1 cellular context compared by ENCODE assay signal in the genomic region with DNA sequence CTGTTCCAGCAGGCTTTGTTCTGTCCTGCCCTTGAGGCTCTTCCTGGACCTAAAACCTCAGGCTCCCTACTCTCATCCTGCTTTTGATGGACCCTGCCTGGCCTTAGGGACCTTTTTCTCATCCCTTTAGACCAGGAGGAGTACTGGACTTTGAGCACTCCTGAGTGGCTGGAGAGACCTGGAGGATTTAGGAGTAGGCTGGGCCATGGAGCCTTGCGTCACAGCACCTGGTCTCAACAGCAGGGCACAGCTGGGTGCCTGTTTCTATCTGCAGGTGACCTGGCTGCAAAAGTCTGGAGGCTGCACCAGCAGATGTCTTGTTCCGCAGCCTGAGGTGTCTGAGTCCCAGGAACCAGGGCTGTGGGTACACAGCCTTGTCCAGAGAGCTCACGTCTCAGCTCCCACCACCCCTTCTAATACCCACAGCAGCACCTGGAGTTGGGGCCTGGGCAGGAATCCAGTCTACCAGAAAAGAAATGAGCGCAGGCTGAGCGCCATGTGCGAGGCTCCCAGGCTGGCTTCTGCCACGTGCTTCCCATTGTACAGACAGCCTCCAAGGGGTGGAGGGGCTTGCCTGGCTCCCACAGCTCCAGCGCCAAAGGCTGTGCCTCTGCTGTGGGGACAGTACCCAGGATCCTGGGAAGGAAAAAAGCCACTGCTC.
TF ChIP-seq lines count a peak whose summit lies in the region.

No MANE protein-coding gene starts in this region.

TF ChIP-seq in HepG2, 621 proteins besides CTCF, POLR2A, EP300 and RAD21 (continued from another document and continues in another):
- TF ChIP-seq BRCA1 (CRISPR knock-in tag; IDR thresholded peaks at IDR 0.05) (no peak), PHF5A (CRISPR knock-in tag; IDR thresholded peaks at IDR 0.05; ENCODE audit: low read depth, unreplicated experiment) (no peak), HNF4A (CRISPR knock-in tag; IDR thresholded peaks at IDR 0.05) (peak; percentile 68), XBP1 (CRISPR knock-in tag; IDR thresholded peaks at IDR 0.05) (no peak), ZNF260 (CRISPR knock-in tag; IDR thresholded peaks at IDR 0.05; ENCODE audit: borderline replicate concordance, low read depth) (no peak), GATAD2A (CRISPR knock-in tag; IDR thresholded peaks at IDR 0.05) (0 out of 2 replicates have a peak, but pooled peaks have one; percentile 16), ZNF354B (CRISPR knock-in tag; IDR thresholded peaks at IDR 0.05) (no peak), ZNF232 (CRISPR knock-in tag; IDR thresholded peaks at IDR 0.05; ENCODE audit: borderline replicate concordance) (no peak), RXRA (CRISPR knock-in tag; IDR thresholded peaks at IDR 0.05) (peak; percentile 32; the same call in 1 of the 2 replicates), THYN1 (CRISPR knock-in tag; IDR thresholded peaks at IDR 0.05; ENCODE audit: borderline replicate concordance, low read depth) (no peak), HOXA9 (CRISPR knock-in tag; IDR thresholded peaks at IDR 0.05; ENCODE audit: borderline replicate concordance) (no peak), ZNF772 (CRISPR knock-in tag; IDR thresholded peaks at IDR 0.05) (no peak), ARNT (IDR thresholded peaks at IDR 0.05) (no peak), ZNF292 (CRISPR knock-in tag; IDR thresholded peaks at IDR 0.05; ENCODE audit: borderline replicate concordance, low read depth) (no peak), XRCC5 (optimal IDR thresholded peaks at IDR 0.05; ENCODE audit: low read length) (peak; percentile 64), KMT2A (CRISPR knock-in tag; IDR thresholded peaks at IDR 0.05) (no peak), ZNF282 (IDR thresholded peaks at IDR 0.05; ENCODE audit: partially characterized antibody) (no peak), SMC3 (IDR thresholded peaks at IDR 0.05; ENCODE audit: low read length) (no peak), CEBPG (CRISPR knock-in tag; IDR thresholded peaks at IDR 0.05) (peak; percentile 37; the same call in 1 of the 2 replicates), ZNF17 (CRISPR knock-in tag; IDR thresholded peaks at IDR 0.05) (no peak), ZNF660 (CRISPR knock-in tag; IDR thresholded peaks at IDR 0.05; ENCODE audit: borderline replicate concordance, low read depth) (no peak), SMAD3 (CRISPR knock-in tag; IDR thresholded peaks at IDR 0.05) (no peak), SRF (IDR thresholded peaks at IDR 0.05; ENCODE audit: low read depth, low read length) (no peak), ZNF263 (CRISPR knock-in tag; IDR thresholded peaks at IDR 0.05) (peak; percentile 79), SIX4 (CRISPR knock-in tag; IDR thresholded peaks at IDR 0.05) (no peak), TBX2 (CRISPR knock-in tag; IDR thresholded peaks at IDR 0.05; ENCODE audit: borderline replicate concordance) (no peak), FOXK2 (IDR thresholded peaks at IDR 0.05) (no peak), TCF7 (IDR thresholded peaks at IDR 0.05; ENCODE audit: low read depth) (no peak), CREB1 (IDR thresholded peaks at IDR 0.05) (no peak), CREB1 (CRISPR knock-in tag; IDR thresholded peaks at IDR 0.05) (no peak), MEIS2 (CRISPR knock-in tag; IDR thresholded peaks at IDR 0.05) (no peak), BRD4 (CRISPR knock-in tag; IDR thresholded peaks at IDR 0.05) (no peak), SP2 (CRISPR knock-in tag; IDR thresholded peaks at IDR 0.05) (no peak), PHF8 (CRISPR knock-in tag; IDR thresholded peaks at IDR 0.05) (no peak), RFX3 (CRISPR knock-in tag; IDR thresholded peaks at IDR 0.05) (no peak)
- TF ChIP-seq, protein P1, sequence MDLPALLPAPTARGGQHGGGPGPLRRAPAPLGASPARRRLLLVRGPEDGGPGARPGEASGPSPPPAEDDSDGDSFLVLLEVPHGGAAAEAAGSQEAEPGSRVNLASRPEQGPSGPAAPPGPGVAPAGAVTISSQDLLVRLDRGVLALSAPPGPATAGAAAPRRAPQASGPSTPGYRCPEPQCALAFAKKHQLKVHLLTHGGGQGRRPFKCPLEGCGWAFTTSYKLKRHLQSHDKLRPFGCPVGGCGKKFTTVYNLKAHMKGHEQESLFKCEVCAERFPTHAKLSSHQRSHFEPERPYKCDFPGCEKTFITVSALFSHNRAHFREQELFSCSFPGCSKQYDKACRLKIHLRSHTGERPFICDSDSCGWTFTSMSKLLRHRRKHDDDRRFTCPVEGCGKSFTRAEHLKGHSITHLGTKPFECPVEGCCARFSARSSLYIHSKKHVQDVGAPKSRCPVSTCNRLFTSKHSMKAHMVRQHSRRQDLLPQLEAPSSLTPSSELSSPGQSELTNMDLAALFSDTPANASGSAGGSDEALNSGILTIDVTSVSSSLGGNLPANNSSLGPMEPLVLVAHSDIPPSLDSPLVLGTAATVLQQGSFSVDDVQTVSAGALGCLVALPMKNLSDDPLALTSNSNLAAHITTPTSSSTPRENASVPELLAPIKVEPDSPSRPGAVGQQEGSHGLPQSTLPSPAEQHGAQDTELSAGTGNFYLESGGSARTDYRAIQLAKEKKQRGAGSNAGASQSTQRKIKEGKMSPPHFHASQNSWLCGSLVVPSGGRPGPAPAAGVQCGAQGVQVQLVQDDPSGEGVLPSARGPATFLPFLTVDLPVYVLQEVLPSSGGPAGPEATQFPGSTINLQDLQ (CRISPR knock-in tag; IDR thresholded peaks at IDR 0.05) = no peak
- TF ChIP-seq, protein P2, sequence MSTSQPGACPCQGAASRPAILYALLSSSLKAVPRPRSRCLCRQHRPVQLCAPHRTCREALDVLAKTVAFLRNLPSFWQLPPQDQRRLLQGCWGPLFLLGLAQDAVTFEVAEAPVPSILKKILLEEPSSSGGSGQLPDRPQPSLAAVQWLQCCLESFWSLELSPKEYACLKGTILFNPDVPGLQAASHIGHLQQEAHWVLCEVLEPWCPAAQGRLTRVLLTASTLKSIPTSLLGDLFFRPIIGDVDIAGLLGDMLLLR (CRISPR knock-in tag; IDR thresholded peaks at IDR 0.05) = no peak
- TF ChIP-seq, protein P3, sequence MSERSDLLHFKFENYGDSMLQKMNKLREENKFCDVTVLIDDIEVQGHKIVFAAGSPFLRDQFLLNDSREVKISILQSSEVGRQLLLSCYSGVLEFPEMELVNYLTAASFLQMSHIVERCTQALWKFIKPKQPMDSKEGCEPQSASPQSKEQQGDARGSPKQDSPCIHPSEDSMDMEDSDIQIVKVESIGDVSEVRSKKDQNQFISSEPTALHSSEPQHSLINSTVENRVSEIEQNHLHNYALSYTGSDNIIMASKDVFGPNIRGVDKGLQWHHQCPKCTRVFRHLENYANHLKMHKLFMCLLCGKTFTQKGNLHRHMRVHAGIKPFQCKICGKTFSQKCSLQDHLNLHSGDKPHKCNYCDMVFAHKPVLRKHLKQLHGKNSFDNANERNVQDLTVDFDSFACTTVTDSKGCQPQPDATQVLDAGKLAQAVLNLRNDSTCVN (CRISPR knock-in tag; IDR thresholded peaks at IDR 0.05; ENCODE audit: borderline replicate concordance) = no peak
- TF ChIP-seq, protein P4, sequence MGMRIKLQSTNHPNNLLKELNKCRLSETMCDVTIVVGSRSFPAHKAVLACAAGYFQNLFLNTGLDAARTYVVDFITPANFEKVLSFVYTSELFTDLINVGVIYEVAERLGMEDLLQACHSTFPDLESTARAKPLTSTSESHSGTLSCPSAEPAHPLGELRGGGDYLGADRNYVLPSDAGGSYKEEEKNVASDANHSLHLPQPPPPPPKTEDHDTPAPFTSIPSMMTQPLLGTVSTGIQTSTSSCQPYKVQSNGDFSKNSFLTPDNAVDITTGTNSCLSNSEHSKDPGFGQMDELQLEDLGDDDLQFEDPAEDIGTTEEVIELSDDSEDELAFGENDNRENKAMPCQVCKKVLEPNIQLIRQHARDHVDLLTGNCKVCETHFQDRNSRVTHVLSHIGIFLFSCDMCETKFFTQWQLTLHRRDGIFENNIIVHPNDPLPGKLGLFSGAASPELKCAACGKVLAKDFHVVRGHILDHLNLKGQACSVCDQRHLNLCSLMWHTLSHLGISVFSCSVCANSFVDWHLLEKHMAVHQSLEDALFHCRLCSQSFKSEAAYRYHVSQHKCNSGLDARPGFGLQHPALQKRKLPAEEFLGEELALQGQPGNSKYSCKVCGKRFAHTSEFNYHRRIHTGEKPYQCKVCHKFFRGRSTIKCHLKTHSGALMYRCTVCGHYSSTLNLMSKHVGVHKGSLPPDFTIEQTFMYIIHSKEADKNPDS (CRISPR knock-in tag; IDR thresholded peaks at IDR 0.05) = no peak
- TF ChIP-seq, protein P5, sequence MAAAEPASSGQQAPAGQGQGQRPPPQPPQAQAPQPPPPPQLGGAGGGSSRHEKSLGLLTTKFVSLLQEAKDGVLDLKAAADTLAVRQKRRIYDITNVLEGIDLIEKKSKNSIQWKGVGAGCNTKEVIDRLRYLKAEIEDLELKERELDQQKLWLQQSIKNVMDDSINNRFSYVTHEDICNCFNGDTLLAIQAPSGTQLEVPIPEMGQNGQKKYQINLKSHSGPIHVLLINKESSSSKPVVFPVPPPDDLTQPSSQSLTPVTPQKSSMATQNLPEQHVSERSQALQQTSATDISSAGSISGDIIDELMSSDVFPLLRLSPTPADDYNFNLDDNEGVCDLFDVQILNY (CRISPR knock-in tag; conservative IDR thresholded peaks at IDR 0.05) = no peak
- TF ChIP-seq, protein P6, sequence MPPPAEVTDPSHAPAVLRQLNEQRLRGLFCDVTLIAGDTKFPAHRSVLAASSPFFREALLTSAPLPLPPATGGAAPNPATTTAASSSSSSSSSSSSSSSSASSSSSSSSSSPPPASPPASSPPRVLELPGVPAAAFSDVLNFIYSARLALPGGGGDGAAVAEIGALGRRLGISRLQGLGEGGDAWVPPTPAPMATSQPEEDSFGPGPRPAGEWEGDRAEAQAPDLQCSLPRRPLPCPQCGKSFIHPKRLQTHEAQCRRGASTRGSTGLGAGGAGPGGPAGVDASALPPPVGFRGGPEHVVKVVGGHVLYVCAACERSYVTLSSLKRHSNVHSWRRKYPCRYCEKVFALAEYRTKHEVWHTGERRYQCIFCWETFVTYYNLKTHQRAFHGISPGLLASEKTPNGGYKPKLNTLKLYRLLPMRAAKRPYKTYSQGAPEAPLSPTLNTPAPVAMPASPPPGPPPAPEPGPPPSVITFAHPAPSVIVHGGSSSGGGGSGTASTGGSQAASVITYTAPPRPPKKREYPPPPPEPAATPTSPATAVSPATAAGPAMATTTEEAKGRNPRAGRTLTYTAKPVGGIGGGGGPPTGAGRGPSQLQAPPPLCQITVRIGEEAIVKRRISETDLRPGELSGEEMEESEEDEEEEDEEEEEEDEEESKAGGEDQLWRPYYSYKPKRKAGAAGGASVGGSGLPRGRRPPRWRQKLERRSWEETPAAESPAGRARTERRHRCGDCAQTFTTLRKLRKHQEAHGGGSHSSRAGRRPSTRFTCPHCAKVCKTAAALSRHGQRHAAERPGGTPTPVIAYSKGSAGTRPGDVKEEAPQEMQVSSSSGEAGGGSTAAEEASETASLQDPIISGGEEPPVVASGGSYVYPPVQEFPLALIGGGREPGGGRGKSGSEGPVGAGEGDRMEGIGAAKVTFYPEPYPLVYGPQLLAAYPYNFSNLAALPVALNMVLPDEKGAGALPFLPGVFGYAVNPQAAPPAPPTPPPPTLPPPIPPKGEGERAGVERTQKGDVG (CRISPR knock-in tag; IDR thresholded peaks at IDR 0.05; ENCODE audit: borderline replicate concordance) = no peak
- TF ChIP-seq, protein P7, sequence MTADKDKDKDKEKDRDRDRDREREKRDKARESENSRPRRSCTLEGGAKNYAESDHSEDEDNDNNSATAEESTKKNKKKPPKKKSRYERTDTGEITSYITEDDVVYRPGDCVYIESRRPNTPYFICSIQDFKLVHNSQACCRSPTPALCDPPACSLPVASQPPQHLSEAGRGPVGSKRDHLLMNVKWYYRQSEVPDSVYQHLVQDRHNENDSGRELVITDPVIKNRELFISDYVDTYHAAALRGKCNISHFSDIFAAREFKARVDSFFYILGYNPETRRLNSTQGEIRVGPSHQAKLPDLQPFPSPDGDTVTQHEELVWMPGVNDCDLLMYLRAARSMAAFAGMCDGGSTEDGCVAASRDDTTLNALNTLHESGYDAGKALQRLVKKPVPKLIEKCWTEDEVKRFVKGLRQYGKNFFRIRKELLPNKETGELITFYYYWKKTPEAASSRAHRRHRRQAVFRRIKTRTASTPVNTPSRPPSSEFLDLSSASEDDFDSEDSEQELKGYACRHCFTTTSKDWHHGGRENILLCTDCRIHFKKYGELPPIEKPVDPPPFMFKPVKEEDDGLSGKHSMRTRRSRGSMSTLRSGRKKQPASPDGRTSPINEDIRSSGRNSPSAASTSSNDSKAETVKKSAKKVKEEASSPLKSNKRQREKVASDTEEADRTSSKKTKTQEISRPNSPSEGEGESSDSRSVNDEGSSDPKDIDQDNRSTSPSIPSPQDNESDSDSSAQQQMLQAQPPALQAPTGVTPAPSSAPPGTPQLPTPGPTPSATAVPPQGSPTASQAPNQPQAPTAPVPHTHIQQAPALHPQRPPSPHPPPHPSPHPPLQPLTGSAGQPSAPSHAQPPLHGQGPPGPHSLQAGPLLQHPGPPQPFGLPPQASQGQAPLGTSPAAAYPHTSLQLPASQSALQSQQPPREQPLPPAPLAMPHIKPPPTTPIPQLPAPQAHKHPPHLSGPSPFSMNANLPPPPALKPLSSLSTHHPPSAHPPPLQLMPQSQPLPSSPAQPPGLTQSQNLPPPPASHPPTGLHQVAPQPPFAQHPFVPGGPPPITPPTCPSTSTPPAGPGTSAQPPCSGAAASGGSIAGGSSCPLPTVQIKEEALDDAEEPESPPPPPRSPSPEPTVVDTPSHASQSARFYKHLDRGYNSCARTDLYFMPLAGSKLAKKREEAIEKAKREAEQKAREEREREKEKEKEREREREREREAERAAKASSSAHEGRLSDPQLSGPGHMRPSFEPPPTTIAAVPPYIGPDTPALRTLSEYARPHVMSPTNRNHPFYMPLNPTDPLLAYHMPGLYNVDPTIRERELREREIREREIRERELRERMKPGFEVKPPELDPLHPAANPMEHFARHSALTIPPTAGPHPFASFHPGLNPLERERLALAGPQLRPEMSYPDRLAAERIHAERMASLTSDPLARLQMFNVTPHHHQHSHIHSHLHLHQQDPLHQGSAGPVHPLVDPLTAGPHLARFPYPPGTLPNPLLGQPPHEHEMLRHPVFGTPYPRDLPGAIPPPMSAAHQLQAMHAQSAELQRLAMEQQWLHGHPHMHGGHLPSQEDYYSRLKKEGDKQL (CRISPR knock-in tag; IDR thresholded peaks at IDR 0.05; ENCODE audit: low read depth) = no peak
- TF ChIP-seq, protein P8, sequence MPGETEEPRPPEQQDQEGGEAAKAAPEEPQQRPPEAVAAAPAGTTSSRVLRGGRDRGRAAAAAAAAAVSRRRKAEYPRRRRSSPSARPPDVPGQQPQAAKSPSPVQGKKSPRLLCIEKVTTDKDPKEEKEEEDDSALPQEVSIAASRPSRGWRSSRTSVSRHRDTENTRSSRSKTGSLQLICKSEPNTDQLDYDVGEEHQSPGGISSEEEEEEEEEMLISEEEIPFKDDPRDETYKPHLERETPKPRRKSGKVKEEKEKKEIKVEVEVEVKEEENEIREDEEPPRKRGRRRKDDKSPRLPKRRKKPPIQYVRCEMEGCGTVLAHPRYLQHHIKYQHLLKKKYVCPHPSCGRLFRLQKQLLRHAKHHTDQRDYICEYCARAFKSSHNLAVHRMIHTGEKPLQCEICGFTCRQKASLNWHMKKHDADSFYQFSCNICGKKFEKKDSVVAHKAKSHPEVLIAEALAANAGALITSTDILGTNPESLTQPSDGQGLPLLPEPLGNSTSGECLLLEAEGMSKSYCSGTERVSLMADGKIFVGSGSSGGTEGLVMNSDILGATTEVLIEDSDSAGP (CRISPR knock-in tag; IDR thresholded peaks at IDR 0.05; ENCODE audit: borderline replicate concordance) = no peak
- TF ChIP-seq, protein P9, sequence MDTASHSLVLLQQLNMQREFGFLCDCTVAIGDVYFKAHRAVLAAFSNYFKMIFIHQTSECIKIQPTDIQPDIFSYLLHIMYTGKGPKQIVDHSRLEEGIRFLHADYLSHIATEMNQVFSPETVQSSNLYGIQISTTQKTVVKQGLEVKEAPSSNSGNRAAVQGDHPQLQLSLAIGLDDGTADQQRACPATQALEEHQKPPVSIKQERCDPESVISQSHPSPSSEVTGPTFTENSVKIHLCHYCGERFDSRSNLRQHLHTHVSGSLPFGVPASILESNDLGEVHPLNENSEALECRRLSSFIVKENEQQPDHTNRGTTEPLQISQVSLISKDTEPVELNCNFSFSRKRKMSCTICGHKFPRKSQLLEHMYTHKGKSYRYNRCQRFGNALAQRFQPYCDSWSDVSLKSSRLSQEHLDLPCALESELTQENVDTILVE (CRISPR knock-in tag; IDR thresholded peaks at IDR 0.05) = no peak
